Comparison of ENCODE assay signal across 9 cellular contexts in genomic region chr2:218880749-218881594, GRCh38. TPM values are rescaled to one million over a fixed set of nuclear protein-coding genes. Genes with fewer than 3 reads are reported as not detected.
A peak's percentile ranks its signal among the peaks of the same experiment; 100 is the strongest.
DNase-seq lines count a peak whose midpoint lies in the region; ATAC-seq and TF ChIP-seq lines count a peak whose summit lies in the region.
"Had no signal": no experiment of that assay in that cellular context is flagged by ENCODE, and none has a peak within 500 bp of the region (broad histone marks: within the 10 kb centered on the region; RNA-seq: fewer than 3 reads in every experiment).

TSS of gene WNT10A (plus strand) at chr2:218880852. CDS start at chr2:218880996, 144 bp downstream.

- in situ Hi-C loops in GM23248 (cut with MboI), result no loop called here

- H4K20me1 ChIP-seq in GM23248 (ENCODE audit: insufficient read depth), result no peaks in the 10 kb centered on the region

- H2BK12ac ChIP-seq in mesenchymal stem cell (ENCODE audit: low read length in 2 of 2), result no peak within 1 kb of the TSS

- no peak within 1 kb of the TSS for H2BK120ac ChIP-seq in mesenchymal stem cell (ENCODE audit: low read depth, low read length)

- peaks cover 39 to 66% (median 53%) of the 10 kb centered on the region in 3 donors for H3K4me1 Mint-ChIP-seq in CD8-positive, alpha-beta memory T cell

- no peak within 1 kb of the TSS for H2BK15ac ChIP-seq in mesenchymal stem cell (ENCODE audit: low read depth, poor library complexity, severe bottlenecking)

- H2AFZ ChIP-seq in mesenchymal stem cell (ENCODE audit: low read depth, low read length), result no peak within 1 kb of the TSS
- no peak within 1 kb of the TSS for H2AFZ ChIP-seq in GM23248

- no peaks in the 10 kb centered on the region for H3K79me1 ChIP-seq in mesenchymal stem cell (replicated peaks; ENCODE audit: low read length, poor library complexity, severe bottlenecking)

- CTCF ChIA-PET in CD8-positive, alpha-beta memory T cell (lab: Charles Lee), result interaction anchor here (0.9 to 23.1 kb wide), 6 partner anchors 9 to 291 kb away, joined by 3 to 1010 read pairs (median 3); partner anchors contain the start of genes BCS1L and ZNF142

- H3K23ac ChIP-seq in mesenchymal stem cell (ENCODE audit: low read length in 2 of 2), result peak within 1 kb of the TSS in 1 of 2 experiments; percentile 54

- no peaks in the 10 kb centered on the region for H3K9me3 ChIP-seq in CD8-positive, alpha-beta memory T cell (ENCODE audit: low read length)
- H3K9me3 ChIP-seq in Peyer's patch, result no peaks in the 10 kb centered on the region
- no peaks in the 10 kb centered on the region for H3K9me3 ChIP-seq in mesenchymal stem cell (ENCODE audit: control insufficient read depth, low read length)
- H3K9me3 ChIP-seq in GM23248 (ENCODE audit: low read depth), result no peaks in the 10 kb centered on the region

- no peak within 1 kb of the TSS for H3K4ac ChIP-seq in mesenchymal stem cell (ENCODE audit: low read depth in 1 of 2, low read length in 2 of 2)

- no peaks in the 10 kb centered on the region for H3K27me3 ChIP-seq in CD8-positive, alpha-beta memory T cell (ENCODE audit: insufficient read depth, low read length, poor library complexity, severe bottlenecking)
- H3K27me3 ChIP-seq in Peyer's patch (peaks cover 0 to 22% of the 10 kb centered on the region in 2 donors), mesenchymal stem cell (ENCODE audit: control insufficient read depth in 1 of 2, insufficient read depth in 1 of 2, low read length in 2 of 2) (peaks cover 90 to 91% of the 10 kb centered on the region in 2 experiments), GM23248 (replicated peaks; ENCODE audit: insufficient read depth) (peaks cover 26% of the 10 kb centered on the region)

- H3K27ac ChIP-seq in CD8-positive, alpha-beta memory T cell (ENCODE audit: low read depth, low read length), result peak within 1 kb of the TSS; percentile 31
- H3K27ac ChIP-seq in Peyer's patch, result peak within 1 kb of the TSS; percentile 4 to 87 (median 64)
- no peak within 1 kb of the TSS for H3K27ac ChIP-seq in mesenchymal stem cell (ENCODE audit: low read length, poor library complexity, severe bottlenecking)
- no peak within 1 kb of the TSS for H3K27ac ChIP-seq in GM23248

- H3K9ac ChIP-seq in mesenchymal stem cell (ENCODE audit: low read length) (no peak within 1 kb of the TSS), GM23248 (no peak within 1 kb of the TSS)

- POLR2A ChIA-PET in CD8-positive, alpha-beta memory T cell (lab: Charles Lee), result interaction anchor here (7.7 kb wide), 1 partner anchor 14 kb away, joined by 130 read pairs; no protein-coding TSS in a partner anchor

- peak in 1 of 5 donors; percentile 51 for DNase-seq in CD8-positive, alpha-beta memory T cell
- peak in 2 of 3 donors; percentile 24 to 29 for DNase-seq in Peyer's patch
- no peak for DNase-seq in mesenchymal stem cell
- no peak for DNase-seq in GM23248
- DNase-seq in NCI-H2171 treated with DMSO at 0.1 percent for 48 hours (lab: John Stamatoyannopoulos, UW), result no peak
- DNase-seq in NCI-H2196 treated with DMSO at 0.1 percent for 48 hours (lab: John Stamatoyannopoulos, UW; ENCODE audit: unreplicated experiment), result no peak

- ATAC-seq in GM21529 (IDR thresholded peaks at IDR 0.05; ENCODE audit: unreplicated experiment), result peak; percentile 4
- no peak for ATAC-seq in GM21528 (IDR thresholded peaks at IDR 0.05; ENCODE audit: low FRiP score, unreplicated experiment)

- H3K9me2 ChIP-seq in GM23248 (ENCODE audit: insufficient read depth), result no peaks in the 10 kb centered on the region

- no peak within 1 kb of the TSS for H4K91ac ChIP-seq in mesenchymal stem cell (ENCODE audit: low read length)

- no peak within 1 kb of the TSS for H4K8ac ChIP-seq in mesenchymal stem cell (ENCODE audit: low read length)

- H3K36me3 ChIP-seq in CD8-positive, alpha-beta memory T cell (ENCODE audit: insufficient read depth, low read length), result no peaks in the 10 kb centered on the region
- H3K36me3 ChIP-seq in Peyer's patch (no peaks in the 10 kb centered on the region), mesenchymal stem cell (ENCODE audit: control insufficient read depth in 1 of 2, insufficient read depth in 2 of 2, low read depth in 1 of 2, low read length in 2 of 2) (no peaks in the 10 kb centered on the region), GM23248 (ENCODE audit: low read depth) (no peaks in the 10 kb centered on the region)

- no peak within 1 kb of the TSS for H3K18ac ChIP-seq in mesenchymal stem cell (ENCODE audit: low read depth in 1 of 2, low read length in 2 of 2)

- H3K27me3 Mint-ChIP-seq in CD8-positive, alpha-beta memory T cell, result peaks cover 5 to 19% of the 10 kb centered on the region in 2 donors

- H3F3A ChIP-seq in GM23248 (ENCODE audit: insufficient read depth), result 0 out of 2 replicates have a peak, but pooled peaks cover 5% of the 10 kb centered on the region

- H3K14ac ChIP-seq in mesenchymal stem cell (ENCODE audit: low read length in 2 of 2), result no peak within 1 kb of the TSS

- TF ChIP-seq CTCF in Peyer's patch (IDR thresholded peaks at IDR 0.05), result no peak

- peak within 1 kb of the TSS; percentile 83 to 96 (median 94) for H3K27ac Mint-ChIP-seq in CD8-positive, alpha-beta memory T cell
- H3K27ac Mint-ChIP-seq: activated naive CD4-positive, alpha-beta T cell treated with anti-CD3 and anti-CD28 coated beads, Interleukin-2, amount 50 U/mL, for 72 hours had no signal

- H3K4me3 ChIP-seq in CD8-positive, alpha-beta memory T cell (ENCODE audit: low read length), result peak within 1 kb of the TSS; percentile 40
- H3K4me3 ChIP-seq in Peyer's patch (peak within 1 kb of the TSS; percentile 42 to 65 (median 49)), mesenchymal stem cell (ENCODE audit: insufficient read depth in 1 of 2, low read depth in 1 of 2, low read length in 2 of 2) (peak within 1 kb of the TSS in 1 of 2 experiments; percentile 3), GM23248 (no peak within 1 kb of the TSS)

- H3K4me2 ChIP-seq in mesenchymal stem cell (ENCODE audit: low read length, poor library complexity, severe bottlenecking) (peak within 1 kb of the TSS; percentile 41), GM23248 (ENCODE audit: unreplicated experiment) (no peak within 1 kb of the TSS)

- no peak within 1 kb of the TSS for H2BK5ac ChIP-seq in mesenchymal stem cell (ENCODE audit: low read depth, low read length, poor library complexity, severe bottlenecking)

- H3K36me3 Mint-ChIP-seq in CD8-positive, alpha-beta memory T cell, result no peaks in the 10 kb centered on the region

- peaks cover 42% of the 10 kb centered on the region for H3K4me1 ChIP-seq in CD8-positive, alpha-beta memory T cell (ENCODE audit: insufficient read depth, low read length)
- H3K4me1 ChIP-seq in Peyer's patch (peaks cover 0 to 29% (median 18%) of the 10 kb centered on the region in 4 donors), mesenchymal stem cell (ENCODE audit: control insufficient read depth, insufficient read depth, low read depth, low read length) (peaks cover 10% of the 10 kb centered on the region), GM23248 (ENCODE audit: insufficient read depth) (peaks cover 4% of the 10 kb centered on the region)

- no peaks in the 10 kb centered on the region for H3K79me2 ChIP-seq in GM23248 (ENCODE audit: insufficient read depth)

- H3K4me3 Mint-ChIP-seq in CD8-positive, alpha-beta memory T cell, result peak within 1 kb of the TSS; percentile 75 to 93 (median 86)

- no peak within 1 kb of the TSS for H2AK5ac ChIP-seq in mesenchymal stem cell (ENCODE audit: low read length, severe bottlenecking)

- TF ChIP-seq POLR2A in Peyer's patch (IDR thresholded peaks at IDR 0.05), result no peak

- 11% methylated on average over 33 of the region's 35 CpGs for WGBS in mesenchymal stem cell
- 26 to 55% methylated on average over 10 to 26 of the region's 35 CpGs for WGBS in GM23248 (ENCODE audit: low coverage in 1 of 2, low lambda C conversion rate in 2 of 2, missing lambda C conversion rate in 2 of 2), 2 experiments

- H3K9me3 Mint-ChIP-seq in CD8-positive, alpha-beta memory T cell, result no peaks in the 10 kb centered on the region
- H3K9me3 Mint-ChIP-seq: activated naive CD4-positive, alpha-beta T cell treated with anti-CD3 and anti-CD28 coated beads, Interleukin-2, amount 50 U/mL, for 72 hours had no signal

RNA-seq across cellular contexts. Expression of gene WNT10A, which starts in this region (rescaled TPM):
- total RNA-seq in CD8-positive, alpha-beta memory T cell, result 1 to 10 TPM; 1.0 to 1.5 TPM
- 1.1 TPM for polyA plus RNA-seq in CD8-positive, alpha-beta memory T cell
- total RNA-seq in Peyer's patch, result 1 to 10 TPM in 1 of 4 donors, under 1 TPM in 1, not detected in 2; 0.27 to 2.5 TPM
- not detected for polyA plus RNA-seq in mesenchymal stem cell (2013, experiment 1 of 2)
- not detected for polyA plus RNA-seq in mesenchymal stem cell (2013, experiment 2 of 2)
- total RNA-seq in GM23248 (2014; rRNA removed; shearing (Covaris generic)), result not detected in 2 replicates
- not detected in 2 replicates for polyA plus RNA-seq in GM23248 (2016; fragmentation: Nextera tagmentation; extraction: Ambion mirVana)

Comparison
In these comparisons a context has a peak if more than half of its experiments do, and no peak if none do; other contexts are left out.
1. DNase-seq: peak in Peyer's patch (2 of 3); none in mesenchymal stem cell (single experiment), GM23248 (single experiment), NCI-H2171 treated with DMSO at 0.1 percent for 48 hours (single experiment) and NCI-H2196 treated with DMSO at 0.1 percent for 48 hours (single experiment).
2. H3K27ac ChIP-seq: peak in CD8-positive, alpha-beta memory T cell (single experiment) and Peyer's patch (4 of 4); none in mesenchymal stem cell (single experiment) and GM23248 (single experiment).